In genomic region chr12:11962795-11963347, GRCh38 we compare ENCODE assay signal across 2 cellular contexts.
TF ChIP-seq lines count a peak whose summit lies in the region.

No MANE protein-coding gene starts in this region.

TF ChIP-seq in IMR-90, 13 proteins besides CTCF, POLR2A, EP300 and RAD21 (continued from another document):
- TF ChIP-seq ELK1 (IDR thresholded peaks at IDR 0.05; ENCODE audit: borderline replicate concordance, low read depth, low read length) (no peak), CHD1 (IDR thresholded peaks at IDR 0.05; ENCODE audit: low read depth, low read length) (no peak), MAZ (IDR thresholded peaks at IDR 0.05; ENCODE audit: borderline replicate concordance, low read depth, low read length) (no peak), CEBPB (IDR thresholded peaks at IDR 0.05; ENCODE audit: low read depth, low read length) (no peak), MXI1 (IDR thresholded peaks at IDR 0.05; ENCODE audit: borderline replicate concordance, low read depth, low read length) (no peak), BHLHE40 (IDR thresholded peaks at IDR 0.05; ENCODE audit: low read depth, low read length) (no peak), USF2 (IDR thresholded peaks at IDR 0.05; ENCODE audit: low read depth, low read length) (no peak), RFX5 (IDR thresholded peaks at IDR 0.05; ENCODE audit: low read depth, low read length) (no peak)

TF ChIP-seq in GM12878, 131 proteins besides CTCF, POLR2A, EP300 and RAD21 (continued from another document):
- no peak for TF ChIP-seq E4F1 (IDR thresholded peaks at IDR 0.05; ENCODE audit: borderline replicate concordance, partially characterized antibody)
